ENCODE assay signal across 11 cellular contexts in the genomic region with DNA sequence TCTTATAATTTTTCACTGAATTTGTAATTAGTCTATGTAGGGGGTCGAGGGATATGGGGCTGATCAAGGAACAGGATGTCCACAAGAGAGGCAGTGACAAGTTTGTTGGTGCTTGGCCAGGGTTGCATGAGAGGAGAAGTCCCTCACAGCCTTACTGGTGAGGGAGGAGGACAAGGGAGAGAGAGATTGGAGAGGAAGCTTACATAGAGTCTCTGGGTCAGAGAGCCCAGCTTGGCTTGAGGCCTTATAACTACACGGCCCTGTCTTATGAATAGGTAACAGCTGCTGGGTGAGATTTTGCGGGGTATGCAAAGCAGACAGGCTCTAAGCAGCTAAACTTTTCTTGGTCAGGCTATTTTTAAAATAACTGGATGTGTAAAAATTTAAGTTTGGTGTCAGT. TPM values are rescaled to one million over a fixed set of nuclear protein-coding genes. Genes with fewer than 3 reads are reported as not detected.
A peak's percentile ranks its signal among the peaks of the same experiment; 100 is the strongest.
DNase-seq lines count a peak whose midpoint lies in the region; ATAC-seq, FAIRE-seq and TF ChIP-seq lines count a peak whose summit lies in the region.
"Had no signal": no experiment of that assay in that cellular context is flagged by ENCODE, and none has a peak within 500 bp of the region (broad histone marks: within the 10 kb centered on the region; RNA-seq: fewer than 3 reads in every experiment).

No MANE protein-coding gene starts in this region.

- H3K9ac ChIP-seq in fibroblast of lung (ENCODE audit: insufficient read depth, low read length): no peak overlapping the region
- H3K9ac ChIP-seq: parathyroid adenoma had no signal

- H3K9me3 Mint-ChIP-seq in stimulated activated effector memory CD8-positive, alpha-beta T cell treated with anti-CD3 and anti-CD28 coated beads, Interleukin-12 subunit alpha, Interleukin-12 subunit beta, amount 100 ng/mL, for 72 hours: no peaks in the 10 kb centered on the region

- H3K36me3 Mint-ChIP-seq in stimulated activated effector memory CD8-positive, alpha-beta T cell treated with anti-CD3 and anti-CD28 coated beads, Interleukin-12 subunit alpha, Interleukin-12 subunit beta, amount 100 ng/mL, for 72 hours: no peaks in the 10 kb centered on the region
- H3K36me3 Mint-ChIP-seq: CD8-positive, alpha-beta memory T cell had no signal

- ATAC-seq in GM21447 (IDR thresholded peaks at IDR 0.05; ENCODE audit: unreplicated experiment) (peak; percentile 92), HG03108 (IDR thresholded peaks at IDR 0.05; ENCODE audit: unreplicated experiment) (peak; percentile 83)
- ATAC-seq in stimulated activated effector memory CD8-positive, alpha-beta T cell treated with anti-CD3 and anti-CD28 coated beads, Interleukin-12 subunit alpha, Interleukin-12 subunit beta, amount 100 ng/mL, for 72 hours: no peak

- no peak for TF ChIP-seq CTCF in fibroblast of lung (conservative IDR thresholded peaks at IDR 0.05 in 1 of 2, IDR thresholded peaks at IDR 0.05 in 1 of 2; ENCODE audit: low read depth in 1 of 2, low read length in 2 of 2)

- peak overlapping the region; percentile 16 for H2AFZ ChIP-seq in fibroblast of lung (ENCODE audit: low read length)
- H2AFZ ChIP-seq: parathyroid adenoma had no signal

- FAIRE-seq in GM18507 (lab: Jason Lieb, UNC) (peak; percentile 75), HTR-8/SVneo (lab: Jason Lieb, UNC) (no peak)

- no peak overlapping the region for H3K27ac Mint-ChIP-seq in stimulated activated effector memory CD8-positive, alpha-beta T cell treated with anti-CD3 and anti-CD28 coated beads, Interleukin-12 subunit alpha, Interleukin-12 subunit beta, amount 100 ng/mL, for 72 hours
- H3K27ac Mint-ChIP-seq: CD8-positive, alpha-beta memory T cell had no signal

- no peak for DNase-seq in GM18507 (ENCODE audit: extremely low spot score, insufficient read length, low read depth)
- no peak for DNase-seq in fibroblast of lung (ENCODE audit: low read depth in 2 of 2)
- no peak for DNase-seq in stimulated activated effector memory CD8-positive, alpha-beta T cell treated with anti-CD3 and anti-CD28 coated beads, Interleukin-12 subunit alpha, Interleukin-12 subunit beta, amount 100 ng/mL, for 72 hours (ENCODE audit: low spot score in 2 of 2)
- DNase-seq in LoVo (ENCODE audit: low spot score): no peak
- no peak for DNase-seq in H4 (ENCODE audit: low spot score)
- DNase-seq in HTR-8/SVneo (ENCODE audit: insufficient read length, low spot score): no peak
- DNase-seq: CD8-positive, alpha-beta memory T cell; NCI-H2081 had no signal

- no peaks in the 10 kb centered on the region for H3K79me2 ChIP-seq in fibroblast of lung (ENCODE audit: control insufficient read depth, insufficient read depth, low read length)
- H3K79me2 ChIP-seq: parathyroid adenoma had no signal

- no peak overlapping the region for H3K4me3 ChIP-seq in fibroblast of lung (replicated peaks in 1 of 4; ENCODE audit: control extremely low read depth in 1 of 4, insufficient read depth in 1 of 4, low read depth in 3 of 4, low read length in 4 of 4)

- no peak overlapping the region for H3K4me3 Mint-ChIP-seq in stimulated activated effector memory CD8-positive, alpha-beta T cell treated with anti-CD3 and anti-CD28 coated beads, Interleukin-12 subunit alpha, Interleukin-12 subunit beta, amount 100 ng/mL, for 72 hours
- H3K4me3 Mint-ChIP-seq: CD8-positive, alpha-beta memory T cell had no signal

- no peaks in the 10 kb centered on the region for H3K27me3 ChIP-seq in fibroblast of lung (ENCODE audit: control insufficient read depth, insufficient read depth, low read length)

- no peaks in the 10 kb centered on the region for H3K36me3 ChIP-seq in fibroblast of lung (ENCODE audit: control insufficient read depth, insufficient read depth, low read length)

- H3K9me3 ChIP-seq in fibroblast of lung (ENCODE audit: control insufficient read depth, insufficient read depth, low read depth, low read length): no peaks in the 10 kb centered on the region

- no peaks in the 10 kb centered on the region for H3K4me1 ChIP-seq in fibroblast of lung (ENCODE audit: control insufficient read depth, extremely low read depth, insufficient read depth, low read length)
- H3K4me1 ChIP-seq: parathyroid adenoma had no signal

- no peak overlapping the region for H3K27ac ChIP-seq in fibroblast of lung (ENCODE audit: insufficient read depth, low read length)
- H3K27ac ChIP-seq: parathyroid adenoma had no signal

- no peaks in the 10 kb centered on the region for H4K20me1 ChIP-seq in fibroblast of lung (ENCODE audit: control insufficient read depth, extremely low read depth, insufficient read depth, low read length)

- no peaks in the 10 kb centered on the region for H3K4me1 Mint-ChIP-seq in stimulated activated effector memory CD8-positive, alpha-beta T cell treated with anti-CD3 and anti-CD28 coated beads, Interleukin-12 subunit alpha, Interleukin-12 subunit beta, amount 100 ng/mL, for 72 hours
- H3K4me1 Mint-ChIP-seq: CD8-positive, alpha-beta memory T cell had no signal

- H3K4me2 ChIP-seq in fibroblast of lung (ENCODE audit: extremely low read depth, insufficient read depth, low read length): no peak overlapping the region

RNA-seq across cellular contexts. Expression of gene OTUD4, which starts 37.9 kb away (rescaled TPM):
- total RNA-seq in fibroblast of lung: 20.0 and 21.3 TPM in 2 replicates
- polyA plus RNA-seq in fibroblast of lung: 25.4 and 25.7 TPM in 2 replicates
- 12.4 and 14.7 TPM in 2 replicates for polyA plus RNA-seq in fibroblast of lung (2012)
- 16.6 and 18.3 TPM in 2 replicates for polyA minus RNA-seq in fibroblast of lung (ENCODE audit: low replicate concordance)
- total RNA-seq in H4 (2014; rRNA removed; shearing (Covaris generic)): 6.5 and 10.7 TPM in 2 replicates
